In the genomic region with DNA sequence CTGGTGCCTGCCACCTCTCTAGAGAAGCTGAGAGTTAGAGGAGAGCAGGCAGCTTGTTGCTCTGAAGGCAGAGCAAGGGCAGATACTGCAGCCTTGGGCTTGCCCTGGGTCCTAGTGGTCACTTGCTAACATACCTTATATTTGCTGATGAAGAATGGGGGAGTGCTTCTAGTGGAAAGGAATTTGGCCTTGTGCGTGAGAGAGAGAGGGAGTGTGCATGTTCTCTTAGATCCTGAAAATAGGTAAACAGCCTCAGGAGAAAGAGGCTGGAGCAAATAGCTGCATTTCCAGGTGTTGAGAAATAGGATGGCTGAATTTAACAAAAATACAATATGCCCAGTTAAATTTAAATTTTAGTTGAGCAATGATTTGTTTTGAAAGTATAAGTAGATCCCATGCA, we compare ENCODE assay signal across 26 cellular contexts.
DNase-seq lines count a peak whose midpoint lies in the region; ATAC-seq, FAIRE-seq and TF ChIP-seq lines count a peak whose summit lies in the region.
"Had no signal": no experiment of that assay in that cellular context is flagged by ENCODE, and none has a peak within 500 bp of the region (broad histone marks: within the 10 kb centered on the region; RNA-seq: fewer than 3 reads in every experiment).

No MANE protein-coding gene starts in this region.

- 0% methylated on average over 1 of the region's 1 CpG for WGBS in HepG2 (ENCODE audit: low lambda C conversion rate)
- WGBS in right lobe of liver (ENCODE audit: insufficient coverage, low coverage, low lambda C conversion rate, missing lambda C conversion rate) = 60% methylated on average over 1 of the region's 1 CpG

- H3K4me1 ChIP-seq in HepG2 (ENCODE audit: insufficient read depth, low read length) (peaks cover 44% of the 10 kb centered on the region), right lobe of liver (peaks cover 0 to 2% (median 0%) of the 10 kb centered on the region in 4 donors)
- H3K4me1 ChIP-seq: adrenal gland, foreskin keratinocyte, left ventricle myocardium inferior, Peyer's patch, spleen, transverse colon had no signal

- H3K36me3 ChIP-seq in HepG2 (replicated peaks in 1 of 2; ENCODE audit: control insufficient read depth in 1 of 2, insufficient read depth in 2 of 2, low read length in 2 of 2) (no peaks in the 10 kb centered on the region), right lobe of liver (no peaks in the 10 kb centered on the region)
- H3K36me3 ChIP-seq: adrenal gland, left ventricle myocardium inferior, neutrophil, Peyer's patch, spleen, transverse colon had no signal

- CTCF ChIA-PET in HepG2 (lab: Yijun Ruan, JAX; ENCODE audit: low intra/inter-chr PET ratio, low total read pairs) = no interaction called here

- H3K27ac ChIP-seq in HepG2 (ENCODE audit: extremely low read length, insufficient read depth, low read length) (peak overlapping the region; percentile 64), right lobe of liver (no peak overlapping the region), epithelial cell of prostate (peak overlapping the region; percentile 15)
- H3K27ac ChIP-seq: adrenal gland, foreskin keratinocyte, left ventricle myocardium inferior, neutrophil, Peyer's patch, spleen, transverse colon had no signal

- H3K9me3 ChIP-seq in HepG2 (ENCODE audit: low read length) (no peaks in the 10 kb centered on the region), right lobe of liver (no peaks in the 10 kb centered on the region)
- H3K9me3 ChIP-seq: adrenal gland, left ventricle myocardium inferior, neutrophil, Peyer's patch, spleen, transverse colon had no signal

- TF ChIP-seq POLR2A in HepG2 (IDR thresholded peaks at IDR 0.05; ENCODE audit: insufficient read depth in 1 of 2, low read depth in 2 of 2, low read length in 2 of 2) (peak; percentile 22 to 26; a peak in 1 of 4 replicates), right lobe of liver (IDR thresholded peaks at IDR 0.05) (no peak)

- no peaks in the 10 kb centered on the region for H3K36me3 Mint-ChIP-seq in mesothelial cell of epicardium

- TF ChIP-seq EP300 in HepG2 (IDR thresholded peaks at IDR 0.05; ENCODE audit: low read depth in 2 of 2, low read length in 2 of 2) = peak; percentile 90 to 91
- peak; percentile 96 for TF ChIP-seq EP300 in HepG2 (CRISPR knock-in tag; IDR thresholded peaks at IDR 0.05; ENCODE audit: borderline replicate concordance)

- DNase-seq in HepG2 (ENCODE audit: low spot score) (peak; percentile 97), right lobe of liver (no peak), epithelial cell of prostate (ENCODE audit: low read depth, low spot score) (no peak), mesothelial cell of epicardium (ENCODE audit: low spot score in 2 of 2, unreplicated experiment in 2 of 2) (no peak), A172 (ENCODE audit: low spot score) (no peak), RKO (ENCODE audit: low spot score) (no peak), left colon (no peak)
- DNase-seq: activated CD4-positive, alpha-beta memory T cell treated with anti-CD3 and anti-CD28 coated beads, Interleukin-2, amount 10 ng/mL, durations not matched to agents 7 days and 5 days; activated CD4-positive, CD25-positive, alpha-beta regulatory T cell; activated gamma-delta T cell treated with Interleukin-2 at 50 U/mL for 16 hours; adrenal gland; erythroblast; KBM-7; left ventricle myocardium inferior; NCI-H187; Peyer's patch; spleen; stimulated activated CD4-positive, alpha-beta T cell treated with anti-CD3 and anti-CD28 coated beads, Interleukin-4, amount 100 ng/mL, for 24 hours; transverse colon had no signal

- no TSS peak for BruUV-seq in HepG2 (replicated peaks; lab: Mats Ljungman, UMichigan)

- H3K4me3 ChIP-seq in HepG2 (replicated peaks in 1 of 3; ENCODE audit: insufficient read depth in 1 of 3, low read depth in 2 of 3, low read length in 3 of 3) (peak overlapping the region in 2 of 3 experiments; percentile 7 to 20; a peak in 2 of 6 replicates), right lobe of liver (no peak overlapping the region)
- H3K4me3 ChIP-seq: adrenal gland, left ventricle myocardium inferior, Peyer's patch, spleen, transverse colon had no signal

- in situ Hi-C loops in HepG2 (cut with HindIII; ENCODE audit: extremely low pct_ligation_motif_present, low pct_unique_long_range_greater_than_20kb) = loop anchor here (5.0 kb wide), 1 partner anchor 75 kb away; no protein-coding TSS in a partner anchor

- peak overlapping the region; percentile 45 for H3K27ac Mint-ChIP-seq in mesothelial cell of epicardium
- H3K27ac Mint-ChIP-seq: activated CD4-positive, alpha-beta memory T cell treated with anti-CD3 and anti-CD28 coated beads, Interleukin-2, amount 10 ng/mL, durations not matched to agents 7 days and 5 days; dendritic cell treated with granulocyte-macrophage colony-stimulating factor and Interleukin-4, amounts not matched to agents 40 ng/mL and 50 ng/mL, for 4 days; stimulated activated naive CD8-positive, alpha-beta T cell treated with anti-CD3 and anti-CD28 coated beads, Interleukin-15, Interleukin-2, amounts not matched to agents 100 ng/mL and 50 ng/mL, for 24 hours had no signal

- peak; percentile 87 for FAIRE-seq in HepG2 (lab: Jason Lieb, UNC)
- FAIRE-seq: D721Med had no signal

- H4K20me1 ChIP-seq in HepG2 (ENCODE audit: insufficient read depth, low read length) = no peaks in the 10 kb centered on the region

- intact Hi-C loops in HepG2 (cut with micrococcal nuclease; ENCODE audit: unreplicated experiment) = loop anchor here (5.0 to 10.0 kb wide), 2 partner anchors 185 to 727 kb away; a partner anchor contains a TSS
- intact Hi-C loops in right lobe of liver (cut with DNase I) = no loop called here
- intact Hi-C loops in left colon (cut with DNase I, micrococcal nuclease) = no loop called here

- H3K9ac ChIP-seq in HepG2 (ENCODE audit: insufficient read depth, low read depth, low read length) = peak overlapping the region; percentile 60

- H3K4me3 Mint-ChIP-seq in mesothelial cell of epicardium = no peak overlapping the region
- H3K4me3 Mint-ChIP-seq: activated CD4-positive, alpha-beta memory T cell treated with anti-CD3 and anti-CD28 coated beads, Interleukin-2, amount 10 ng/mL, durations not matched to agents 7 days and 5 days; dendritic cell treated with granulocyte-macrophage colony-stimulating factor and Interleukin-4, amounts not matched to agents 40 ng/mL and 50 ng/mL, for 4 days; stimulated activated naive CD8-positive, alpha-beta T cell treated with anti-CD3 and anti-CD28 coated beads, Interleukin-15, Interleukin-2, amounts not matched to agents 100 ng/mL and 50 ng/mL, for 24 hours had no signal

- H3K27me3 ChIP-seq in HepG2 (ENCODE audit: control insufficient read depth in 1 of 2, insufficient read depth in 2 of 2, low read length in 2 of 2) = no peaks in the 10 kb centered on the region
- H3K27me3 ChIP-seq in right lobe of liver = no peaks in the 10 kb centered on the region
- H3K27me3 ChIP-seq: adrenal gland, foreskin keratinocyte, neutrophil, Peyer's patch, spleen, transverse colon had no signal

- 0 out of 2 replicates have a peak, but pooled peaks have one; percentile 26 for TF ChIP-seq RAD21 in HepG2 (CRISPR knock-in tag; IDR thresholded peaks at IDR 0.05)

- H3K4me1 Mint-ChIP-seq in mesothelial cell of epicardium = peaks cover 47% of the 10 kb centered on the region
- H3K4me1 Mint-ChIP-seq: activated CD4-positive, alpha-beta memory T cell treated with anti-CD3 and anti-CD28 coated beads, Interleukin-2, amount 10 ng/mL, durations not matched to agents 7 days and 5 days had no signal

- TF ChIP-seq CTCF in HepG2 (CRISPR knock-in tag; IDR thresholded peaks at IDR 0.05) (peak; percentile 42; the same call in 1 of the 2 replicates), right lobe of liver (IDR thresholded peaks at IDR 0.05) (no peak), mesothelial cell of epicardium (IDR thresholded peaks at IDR 0.05; ENCODE audit: unreplicated experiment) (no peak)

- no peaks in the 10 kb centered on the region for H3K79me2 ChIP-seq in HepG2 (ENCODE audit: insufficient read depth, low read length)

- H3K9me3 Mint-ChIP-seq in mesothelial cell of epicardium = no peaks in the 10 kb centered on the region
- H3K9me3 Mint-ChIP-seq: stimulated activated naive CD8-positive, alpha-beta T cell treated with anti-CD3 and anti-CD28 coated beads, Interleukin-15, Interleukin-2, amounts not matched to agents 100 ng/mL and 50 ng/mL, for 24 hours had no signal

- H3K4me2 ChIP-seq in HepG2 (ENCODE audit: low read depth, low read length) = peak overlapping the region; percentile 71

- ATAC-seq in HepG2 (peak; percentile 95), right lobe of liver (no peak), left colon (no peak), HG03108 (IDR thresholded peaks at IDR 0.05; ENCODE audit: unreplicated experiment) (no peak)
- ATAC-seq: SK-N-SH treated with all-trans-retinoic acid at 6 μM for 48 hours had no signal

- peak overlapping the region; percentile 10 for H2AFZ ChIP-seq in HepG2 (ENCODE audit: low read length)

- H3K27me3 Mint-ChIP-seq in mesothelial cell of epicardium (ENCODE audit: low read depth) = no peaks in the 10 kb centered on the region
- H3K27me3 Mint-ChIP-seq: activated CD4-positive, alpha-beta memory T cell treated with anti-CD3 and anti-CD28 coated beads, Interleukin-2, amount 10 ng/mL, durations not matched to agents 7 days and 5 days; dendritic cell treated with granulocyte-macrophage colony-stimulating factor and Interleukin-4, amounts not matched to agents 40 ng/mL and 50 ng/mL, for 4 days; stimulated activated naive CD8-positive, alpha-beta T cell treated with anti-CD3 and anti-CD28 coated beads, Interleukin-15, Interleukin-2, amounts not matched to agents 100 ng/mL and 50 ng/mL, for 24 hours had no signal

- POLR2A ChIA-PET in HepG2 (lab: Yijun Ruan, JAX) = interaction anchor here (0.8 to 5.2 kb wide), 7 partner anchors 8 to 83 kb away, joined by 3 to 59 read pairs (median 5); no protein-coding TSS in a partner anchor

TF ChIP-seq in HepG2, 621 proteins besides CTCF, POLR2A, EP300 and RAD21 (continues in another document):
- no peak for TF ChIP-seq MATR3 (CRISPR knock-in tag; IDR thresholded peaks at IDR 0.05)
- TF ChIP-seq, protein P1, sequence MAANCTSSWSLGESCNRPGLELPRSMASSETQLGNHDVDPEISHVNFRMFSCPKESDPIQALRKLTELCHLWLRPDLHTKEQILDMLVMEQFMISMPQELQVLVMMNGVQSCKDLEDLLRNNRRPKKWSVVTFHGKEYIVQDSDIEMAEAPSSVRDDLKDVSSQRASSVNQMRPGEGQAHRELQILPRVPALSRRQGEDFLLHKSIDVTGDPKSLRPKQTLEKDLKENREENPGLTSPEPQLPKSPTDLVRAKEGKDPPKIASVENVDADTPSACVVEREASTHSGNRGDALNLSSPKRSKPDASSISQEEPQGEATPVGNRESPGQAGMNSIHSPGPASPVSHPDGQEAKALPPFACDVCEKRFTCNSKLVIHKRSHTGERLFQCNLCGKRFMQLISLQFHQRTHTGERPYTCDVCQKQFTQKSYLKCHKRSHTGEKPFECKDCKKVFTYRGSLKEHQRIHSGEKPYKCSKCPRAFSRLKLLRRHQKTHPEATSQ (CRISPR knock-in tag; IDR thresholded peaks at IDR 0.05; ENCODE audit: borderline replicate concordance) = peak; percentile 61; the same call in 1 of the 2 replicates

Comparison
In these comparisons a context has a peak if more than half of its experiments do, and no peak if none do; other contexts are left out.
1. H3K27ac ChIP-seq: peak in HepG2 (single experiment) and epithelial cell of prostate (single experiment); none in right lobe of liver (0 of 3).
2. H3K4me3 ChIP-seq: peak in HepG2 (2 of 3); none in right lobe of liver (0 of 3).